In the genomic region with DNA sequence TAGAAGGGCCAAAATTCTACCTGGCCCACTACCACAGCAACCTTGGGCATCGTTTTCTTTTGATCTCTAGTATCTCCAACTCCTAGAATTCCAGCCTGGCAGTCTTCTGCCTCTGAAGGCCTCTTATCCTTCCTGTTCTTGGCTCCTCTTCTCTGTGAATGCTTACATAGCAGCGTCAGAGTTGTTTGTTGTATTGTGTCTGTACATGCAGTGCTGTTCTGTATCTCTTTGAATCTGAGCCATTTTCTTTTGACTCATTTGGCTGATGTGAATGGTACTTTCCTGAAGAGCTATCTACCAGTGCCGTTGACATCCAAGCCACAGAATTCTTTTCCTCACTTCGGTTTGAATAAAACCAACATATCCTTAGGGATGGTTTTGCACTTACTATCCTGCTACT, we compare ENCODE assay signal across 13 cellular contexts.
DNase-seq lines count a peak whose midpoint lies in the region; ATAC-seq and TF ChIP-seq lines count a peak whose summit lies in the region.
"Had no signal": no experiment of that assay in that cellular context is flagged by ENCODE, and none has a peak within 500 bp of the region (broad histone marks: within the 10 kb centered on the region; RNA-seq: fewer than 3 reads in every experiment).

No MANE protein-coding gene starts in this region.

- no peak for ATAC-seq in HG02571 (IDR thresholded peaks at IDR 0.05; ENCODE audit: unreplicated experiment)
- ATAC-seq in activated T-cell treated with anti-CD3 and anti-CD28 coated beads, Interleukin-2, amount 50 U/mL, for 72 hours (replicated peaks in 1 of 2), result no peak
- ATAC-seq: activated CD8-positive, alpha-beta T cell treated with anti-CD3 and anti-CD28 coated beads for 36 hours had no signal

- no peak for TF ChIP-seq CTCF in AG10803 (conservative IDR thresholded peaks at IDR 0.05; ENCODE audit: low read length)

- H3K4me1 Mint-ChIP-seq in activated T-cell treated with anti-CD3 and anti-CD28 coated beads, Interleukin-2, amount 50 U/mL, for 72 hours (ENCODE audit: low read depth), result peaks cover 7% of the 10 kb centered on the region

- no peaks in the 10 kb centered on the region for H3K9me3 Mint-ChIP-seq in activated T-cell treated with anti-CD3 and anti-CD28 coated beads, Interleukin-2, amount 50 U/mL, for 72 hours
- H3K9me3 Mint-ChIP-seq: activated CD8-positive, alpha-beta T cell treated with anti-CD3 and anti-CD28 coated beads for 36 hours had no signal

- peaks cover 14% of the 10 kb centered on the region for H3K27me3 Mint-ChIP-seq in activated T-cell treated with anti-CD3 and anti-CD28 coated beads, Interleukin-2, amount 50 U/mL, for 72 hours (ENCODE audit: low read depth)
- H3K27me3 Mint-ChIP-seq: activated CD8-positive, alpha-beta T cell treated with anti-CD3 and anti-CD28 coated beads for 36 hours had no signal

- DNase-seq in AG10803 (ENCODE audit: low read depth), result peak; percentile 77
- DNase-seq in NCI-H2029 (lab: John Stamatoyannopoulos, UW), result peak; percentile 45
- DNase-seq in epithelial cell of prostate (ENCODE audit: low read depth, low spot score), result peak; percentile 60
- DNase-seq in myocyte (ENCODE audit: low read depth), result peak; percentile 10
- DNase-seq in activated effector memory CD4-positive, alpha-beta T cell treated with anti-CD3 and anti-CD28 coated beads, Interleukin-2, amount 50 U/mL, for 16 hours, result no peak
- DNase-seq in caudate nucleus (lab: John Stamatoyannopoulos, UW), result no peak
- DNase-seq in activated T-cell treated with anti-CD3 and anti-CD28 coated beads, Interleukin-2, amount 50 U/mL, for 72 hours, result no peak
- DNase-seq: activated CD8-positive, alpha-beta T cell treated with anti-CD3 and anti-CD28 coated beads for 36 hours; cerebellar nuclear complex; islet precursor cell had no signal

- H3K36me3 Mint-ChIP-seq in activated T-cell treated with anti-CD3 and anti-CD28 coated beads, Interleukin-2, amount 50 U/mL, for 72 hours (ENCODE audit: insufficient read depth in 2 of 2), result no peaks in the 10 kb centered on the region

- no peak overlapping the region for H3K27ac Mint-ChIP-seq in activated T-cell treated with anti-CD3 and anti-CD28 coated beads, Interleukin-2, amount 50 U/mL, for 72 hours
- H3K27ac Mint-ChIP-seq: activated CD8-positive, alpha-beta T cell treated with anti-CD3 and anti-CD28 coated beads for 36 hours had no signal

- no peak overlapping the region for H3K4me3 Mint-ChIP-seq in activated T-cell treated with anti-CD3 and anti-CD28 coated beads, Interleukin-2, amount 50 U/mL, for 72 hours
- H3K4me3 Mint-ChIP-seq: activated CD8-positive, alpha-beta T cell treated with anti-CD3 and anti-CD28 coated beads for 36 hours had no signal

- no peak overlapping the region for H3K4me3 ChIP-seq in AG10803 (ENCODE audit: low read length)
- H3K4me3 ChIP-seq: SK-N-MC had no signal

- peak overlapping the region; percentile 79 for H3K27ac ChIP-seq in epithelial cell of prostate
- no peak overlapping the region for H3K27ac ChIP-seq in caudate nucleus (ENCODE audit: low read depth, low read length)
- H3K27ac ChIP-seq: HL-60, SK-N-MC had no signal

Comparison
In these comparisons a context has a peak if more than half of its experiments do, and no peak if none do; other contexts are left out.
1. DNase-seq: peak in AG10803 (single experiment), NCI-H2029 (single experiment), epithelial cell of prostate (single experiment) and myocyte (single experiment); none in activated effector memory CD4-positive, alpha-beta T cell treated with anti-CD3 and anti-CD28 coated beads, Interleukin-2, amount 50 U/mL, for 16 hours (single experiment), caudate nucleus (0 of 61) and activated T-cell treated with anti-CD3 and anti-CD28 coated beads, Interleukin-2, amount 50 U/mL, for 72 hours (0 of 2).